ENCODE assay signal across 1 cellular context in the genomic region with DNA sequence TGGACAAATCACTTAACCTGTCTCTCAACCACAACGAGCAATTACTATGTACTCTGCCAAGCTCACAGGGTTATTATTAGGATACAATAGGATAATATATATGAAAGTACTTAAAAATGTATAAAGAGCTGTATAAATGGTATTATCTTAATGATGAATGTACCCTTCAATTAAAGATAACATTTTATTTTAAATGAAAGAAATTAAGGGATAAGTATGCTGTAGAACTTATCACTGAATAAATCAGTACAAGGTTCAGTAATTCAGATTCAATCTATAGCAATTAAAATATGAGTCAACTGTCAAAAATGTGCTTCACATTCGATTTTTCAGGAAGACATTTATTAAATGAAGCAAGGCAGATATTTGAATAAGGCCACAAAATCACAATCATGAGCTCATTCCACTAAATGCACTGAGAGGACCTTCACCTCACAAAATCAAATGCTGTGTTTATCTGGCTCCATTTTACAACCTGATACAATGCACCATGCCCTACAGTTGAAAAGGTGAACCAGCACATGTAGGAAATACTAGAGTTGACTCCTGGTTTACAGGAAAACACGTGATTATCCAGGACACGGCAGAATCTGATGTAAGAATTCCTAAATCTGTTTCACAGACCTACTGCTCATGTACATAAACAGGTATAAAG.
TF ChIP-seq lines count a peak whose summit lies in the region.

No MANE protein-coding gene starts in this region.

TF ChIP-seq in IMR-90, 13 proteins besides CTCF, POLR2A, EP300 and RAD21 (continued from another document):
- TF ChIP-seq BHLHE40 (IDR thresholded peaks at IDR 0.05; ENCODE audit: low read depth, low read length) (no peak), SMC3 (IDR thresholded peaks at IDR 0.05; ENCODE audit: low read depth, low read length) (no peak), CHD1 (IDR thresholded peaks at IDR 0.05; ENCODE audit: low read depth, low read length) (no peak), RFX5 (IDR thresholded peaks at IDR 0.05; ENCODE audit: low read depth, low read length) (no peak), RCOR1 (IDR thresholded peaks at IDR 0.05; ENCODE audit: insufficient replicate concordance, low read length) (no peak), MXI1 (IDR thresholded peaks at IDR 0.05; ENCODE audit: borderline replicate concordance, low read depth, low read length) (no peak)
TF ChIP-seq in IMR-90: peak in this region for 0.
